In the genomic region with DNA sequence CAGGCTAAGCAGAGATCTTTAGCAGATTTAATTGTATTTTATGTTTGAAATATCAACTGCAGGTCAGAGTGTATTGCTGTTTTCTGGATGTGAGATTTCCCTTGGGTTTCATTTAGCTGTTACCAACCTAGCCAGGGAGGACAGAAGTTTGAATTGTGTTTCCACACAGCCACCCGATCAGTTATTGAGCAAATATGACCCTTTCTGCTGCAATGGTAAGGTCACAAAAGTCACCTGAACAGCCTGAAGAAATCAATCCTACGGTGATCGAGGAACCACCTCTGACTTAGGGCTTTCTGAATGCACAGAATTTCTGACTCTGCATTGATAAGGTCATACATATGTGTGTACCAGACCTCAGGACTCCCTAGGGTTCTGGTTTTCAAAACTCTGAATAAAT, we compare ENCODE assay signal across 24 cellular contexts.
"Had no signal": no experiment of that assay in that cellular context is flagged by ENCODE, and none has a peak within 500 bp of the region (broad histone marks: within the 10 kb centered on the region; RNA-seq: fewer than 3 reads in every experiment).

No MANE protein-coding gene starts in this region.

- H3K9me3 ChIP-seq: heart right ventricle, left lung, mucosa of descending colon, pancreas, psoas muscle, tibial nerve, uterus had no signal

- H3K27ac ChIP-seq: heart right ventricle, left lung, pancreas, psoas muscle, skin epidermis, tibial nerve, uterus had no signal

- ATAC-seq: heart right ventricle; left cardiac atrium; left lung; mucosa of descending colon; naive thymus-derived CD4-positive, alpha-beta T cell; natural killer cell treated with Interleukin-12 subunit alpha and Interleukin-12 subunit beta and Interleukin-15 and Interleukin-18, amount 100 ng/mL, for 72 hours; pancreas; psoas muscle; sciatic nerve; stimulated activated naive B cell treated with anti-CD40 and anti-IgM and Interleukin-4, amounts not matched to agents 10 μg/mL and 1 μg/mL and 100 μg/mL, for 72 hours had no signal

- H3K4me1 ChIP-seq: left lung, psoas muscle, uterus had no signal

- H3K27me3 ChIP-seq: left lung, pancreas, tibial nerve, uterus had no signal

- DNase-seq: heart right ventricle; hippocampal formation; kidney glomerular epithelial cell; left cardiac atrium; left lung; mesendoderm; midbrain; mucosa of descending colon; naive thymus-derived CD4-positive, alpha-beta T cell; nucleus accumbens; pancreas; posterior cingulate gyrus; psoas muscle; stimulated activated CD4-positive, alpha-beta T cell treated with anti-CD3 and anti-CD28 coated beads, Interleukin-12 subunit alpha, Interleukin-12 subunit beta, amount 100 ng/mL, for 4 hours; stimulated activated CD4-positive, alpha-beta T cell treated with anti-CD3 and anti-CD28 coated beads, Interleukin-15, amount 100 ng/mL, for 24 hours; stimulated activated CD4-positive, alpha-beta T cell treated with anti-CD3 and anti-CD28 coated beads, Interleukin-2, amount 100 ng/mL, for 24 hours; stimulated activated CD4-positive, alpha-beta T cell treated with anti-CD3 and anti-CD28 coated beads, Interleukin-4, amount 100 ng/mL, for 1 hour; stimulated activated naive B cell treated with anti-CD40 and anti-IgM and Interleukin-4, amounts not matched to agents 10 μg/mL and 1 μg/mL and 100 μg/mL, for 72 hours; uterus had no signal

- H3K4me3 ChIP-seq: heart right ventricle, left lung, lung, mucosa of descending colon, pancreas, psoas muscle, skin epidermis, tibial nerve, uterus had no signal

- H3K36me3 ChIP-seq: heart right ventricle, left lung, pancreas, tibial nerve, uterus had no signal
